Comparison of ENCODE assay signal across 2 cellular contexts in the genomic region with DNA sequence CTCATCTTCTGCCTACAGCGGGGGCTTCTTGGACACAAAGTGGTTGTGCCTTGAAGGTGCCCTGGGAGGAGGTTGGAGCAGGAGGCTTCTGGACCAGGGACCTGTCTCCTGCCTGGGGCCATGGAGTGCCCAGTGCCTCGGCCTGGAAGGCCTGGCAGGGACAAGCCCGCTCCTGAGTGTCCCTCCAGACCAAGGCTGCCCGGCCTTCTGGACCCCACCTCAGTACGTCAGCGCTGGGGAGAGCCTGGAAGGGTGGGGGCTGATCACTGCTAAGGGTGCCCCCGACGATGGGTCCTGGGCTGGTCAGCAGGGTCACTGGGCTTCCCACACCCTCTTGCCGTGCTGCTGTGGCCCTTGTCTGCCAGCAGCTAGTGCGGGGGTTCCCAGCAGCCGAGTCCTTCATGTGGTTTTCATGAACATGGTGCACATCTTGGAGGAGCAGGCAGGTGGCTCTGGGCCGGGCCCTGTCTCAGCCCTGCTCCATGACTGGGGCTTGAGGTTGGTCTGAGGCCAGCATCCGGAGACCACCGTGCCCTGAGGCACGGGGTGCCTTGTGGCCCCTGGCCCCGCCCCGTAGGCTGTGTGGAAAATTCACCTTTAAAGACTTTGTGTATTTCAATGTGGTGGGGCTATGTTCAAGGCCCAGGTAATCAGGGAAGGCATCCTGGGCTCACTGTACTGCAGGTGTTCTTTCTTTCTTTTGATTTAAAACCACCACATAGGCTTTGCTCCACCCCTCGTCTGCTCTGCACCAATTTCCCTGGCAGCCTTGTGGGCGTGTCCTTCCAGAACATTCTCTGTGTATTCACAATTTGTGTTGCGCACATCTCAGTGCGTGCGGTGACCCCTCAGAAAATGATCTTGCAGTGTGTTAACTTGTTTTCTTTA.
TF ChIP-seq lines count a peak whose summit lies in the region.

No MANE protein-coding gene starts in this region.

TF ChIP-seq in HepG2, 621 proteins besides CTCF, POLR2A, EP300 and RAD21:
- TF ChIP-seq RFX3 (CRISPR knock-in tag; IDR thresholded peaks at IDR 0.05) (no peak), SAFB2 (CRISPR knock-in tag; IDR thresholded peaks at IDR 0.05; ENCODE audit: borderline replicate concordance, low read depth) (no peak), KDM4B (CRISPR knock-in tag; IDR thresholded peaks at IDR 0.05) (no peak), AGO2 (optimal IDR thresholded peaks at IDR 0.05; ENCODE audit: low read depth, low read length) (peak; percentile 42)

TF ChIP-seq in WTC11, 78 proteins besides CTCF, POLR2A, EP300 and RAD21:
- no peak for TF ChIP-seq NR3C1 (CRISPR knock-in tag; conservative IDR thresholded peaks at IDR 0.05; ENCODE audit: low read depth)
- TF ChIP-seq, protein P1, sequence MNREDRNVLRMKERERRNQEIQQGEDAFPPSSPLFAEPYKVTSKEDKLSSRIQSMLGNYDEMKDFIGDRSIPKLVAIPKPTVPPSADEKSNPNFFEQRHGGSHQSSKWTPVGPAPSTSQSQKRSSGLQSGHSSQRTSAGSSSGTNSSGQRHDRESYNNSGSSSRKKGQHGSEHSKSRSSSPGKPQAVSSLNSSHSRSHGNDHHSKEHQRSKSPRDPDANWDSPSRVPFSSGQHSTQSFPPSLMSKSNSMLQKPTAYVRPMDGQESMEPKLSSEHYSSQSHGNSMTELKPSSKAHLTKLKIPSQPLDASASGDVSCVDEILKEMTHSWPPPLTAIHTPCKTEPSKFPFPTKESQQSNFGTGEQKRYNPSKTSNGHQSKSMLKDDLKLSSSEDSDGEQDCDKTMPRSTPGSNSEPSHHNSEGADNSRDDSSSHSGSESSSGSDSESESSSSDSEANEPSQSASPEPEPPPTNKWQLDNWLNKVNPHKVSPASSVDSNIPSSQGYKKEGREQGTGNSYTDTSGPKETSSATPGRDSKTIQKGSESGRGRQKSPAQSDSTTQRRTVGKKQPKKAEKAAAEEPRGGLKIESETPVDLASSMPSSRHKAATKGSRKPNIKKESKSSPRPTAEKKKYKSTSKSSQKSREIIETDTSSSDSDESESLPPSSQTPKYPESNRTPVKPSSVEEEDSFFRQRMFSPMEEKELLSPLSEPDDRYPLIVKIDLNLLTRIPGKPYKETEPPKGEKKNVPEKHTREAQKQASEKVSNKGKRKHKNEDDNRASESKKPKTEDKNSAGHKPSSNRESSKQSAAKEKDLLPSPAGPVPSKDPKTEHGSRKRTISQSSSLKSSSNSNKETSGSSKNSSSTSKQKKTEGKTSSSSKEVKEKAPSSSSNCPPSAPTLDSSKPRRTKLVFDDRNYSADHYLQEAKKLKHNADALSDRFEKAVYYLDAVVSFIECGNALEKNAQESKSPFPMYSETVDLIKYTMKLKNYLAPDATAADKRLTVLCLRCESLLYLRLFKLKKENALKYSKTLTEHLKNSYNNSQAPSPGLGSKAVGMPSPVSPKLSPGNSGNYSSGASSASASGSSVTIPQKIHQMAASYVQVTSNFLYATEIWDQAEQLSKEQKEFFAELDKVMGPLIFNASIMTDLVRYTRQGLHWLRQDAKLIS (CRISPR knock-in tag; IDR thresholded peaks at IDR 0.05; ENCODE audit: borderline replicate concordance): no peak
- TF ChIP-seq FOXJ3 (CRISPR knock-in tag; IDR thresholded peaks at IDR 0.05; ENCODE audit: borderline replicate concordance): no peak
- TF ChIP-seq ZNF671 (CRISPR knock-in tag; IDR thresholded peaks at IDR 0.05): no peak
- TF ChIP-seq, protein P2, sequence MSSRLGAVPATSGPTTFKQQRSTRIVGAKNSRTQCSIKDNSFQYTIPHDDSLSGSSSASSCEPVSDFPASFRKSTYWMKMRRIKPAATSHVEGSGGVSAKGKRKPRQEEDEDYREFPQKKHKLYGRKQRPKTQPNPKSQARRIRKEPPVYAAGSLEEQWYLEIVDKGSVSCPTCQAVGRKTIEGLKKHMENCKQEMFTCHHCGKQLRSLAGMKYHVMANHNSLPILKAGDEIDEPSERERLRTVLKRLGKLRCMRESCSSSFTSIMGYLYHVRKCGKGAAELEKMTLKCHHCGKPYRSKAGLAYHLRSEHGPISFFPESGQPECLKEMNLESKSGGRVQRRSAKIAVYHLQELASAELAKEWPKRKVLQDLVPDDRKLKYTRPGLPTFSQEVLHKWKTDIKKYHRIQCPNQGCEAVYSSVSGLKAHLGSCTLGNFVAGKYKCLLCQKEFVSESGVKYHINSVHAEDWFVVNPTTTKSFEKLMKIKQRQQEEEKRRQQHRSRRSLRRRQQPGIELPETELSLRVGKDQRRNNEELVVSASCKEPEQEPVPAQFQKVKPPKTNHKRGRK (CRISPR knock-in tag; IDR thresholded peaks at IDR 0.05; ENCODE audit: borderline replicate concordance): no peak
TF ChIP-seq in WTC11: peak in this region for 0.
